In the genomic region with DNA sequence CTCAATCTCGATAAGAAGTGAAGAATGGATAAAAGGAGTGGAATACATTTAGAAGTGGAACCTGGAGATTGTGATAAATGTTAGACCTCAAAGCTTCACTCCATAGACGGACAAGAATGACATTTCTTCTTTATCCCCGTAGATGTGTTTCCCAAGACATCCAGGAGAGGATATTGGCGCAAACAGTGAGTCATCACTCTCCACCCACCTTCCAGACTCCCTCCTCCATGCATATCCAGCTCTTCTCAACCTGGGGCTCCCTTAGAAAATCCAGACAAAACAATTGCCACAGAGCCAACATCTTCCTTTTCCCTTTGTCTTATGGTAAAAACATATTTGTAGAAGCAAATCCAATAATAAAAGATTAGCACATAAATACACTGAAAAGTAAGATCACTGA, we compare ENCODE assay signal across 17 cellular contexts.
DNase-seq lines count a peak whose midpoint lies in the region; TF ChIP-seq lines count a peak whose summit lies in the region.
"Had no signal": no experiment of that assay in that cellular context is flagged by ENCODE, and none has a peak within 500 bp of the region (broad histone marks: within the 10 kb centered on the region; RNA-seq: fewer than 3 reads in every experiment).

No MANE protein-coding gene starts in this region.

- no peaks in the 10 kb centered on the region for H4K20me1 ChIP-seq in mammary epithelial cell (ENCODE audit: insufficient read depth, low read length)

- peaks cover 4% of the 10 kb centered on the region for H3K4me1 Mint-ChIP-seq in type B pancreatic cell (ENCODE audit: unreplicated experiment)

- H3K36me3 Mint-ChIP-seq in type B pancreatic cell = no peaks in the 10 kb centered on the region

- WGBS in mammary epithelial cell (ENCODE audit: low coverage, missing lambda C conversion rate) = 69% methylated on average over 4 of the region's 4 CpGs

- no peaks in the 10 kb centered on the region for H3K27me3 ChIP-seq in mammary epithelial cell (ENCODE audit: insufficient read depth, low read length)

- no TSS peak for BruUV-seq in mammary epithelial cell (replicated peaks; lab: Mats Ljungman, UMichigan)

- no peak overlapping the region for H2AFZ ChIP-seq in mammary epithelial cell (ENCODE audit: low read depth, low read length)

- no peaks in the 10 kb centered on the region for H3K36me3 ChIP-seq in mammary epithelial cell (ENCODE audit: insufficient read depth, low read length)

- no peak overlapping the region for H3K27ac Mint-ChIP-seq in type B pancreatic cell
- H3K27ac Mint-ChIP-seq: CD4-positive, alpha-beta T cell; H9 had no signal

- H3K4me3 Mint-ChIP-seq in type B pancreatic cell = no peak overlapping the region
- H3K4me3 Mint-ChIP-seq: CD4-positive, alpha-beta T cell; H9 had no signal

- no peaks in the 10 kb centered on the region for H3K79me2 ChIP-seq in mammary epithelial cell (ENCODE audit: insufficient read depth, low read length)

- DNase-seq in NCI-H510A treated with DMSO at 0.1 percent for 48 hours (lab: John Stamatoyannopoulos, UW) (peak; percentile 50), NCI-H510A (lab: John Stamatoyannopoulos, UW) (no peak), head of caudate nucleus (peak in 23 of 42 donors; percentile 3 to 59 (median 18)), type B pancreatic cell (ENCODE audit: extremely low spot score, unreplicated experiment) (peak; percentile 2), mammary epithelial cell (no peak), NCI-H446 (lab: John Stamatoyannopoulos, UW) (no peak)
- DNase-seq in central memory CD4-positive, alpha-beta T cell = no peak
- DNase-seq: AML-193; Caco-2; CD4-positive, alpha-beta T cell; DMS153; DMS79; GDM1; H9 had no signal

- intact Hi-C loops in head of caudate nucleus (cut with DNase I) (no loop called here), mammary epithelial cell (cut with micrococcal nuclease) (no loop called here)

- H3K9me3 ChIP-seq in mammary epithelial cell (replicated peaks; ENCODE audit: insufficient read depth, low read length) = peaks cover 50% of the 10 kb centered on the region
- H3K9me3 ChIP-seq: A549, Caco-2 had no signal

- no peaks in the 10 kb centered on the region for H3K4me1 ChIP-seq in mammary epithelial cell (ENCODE audit: insufficient read depth, low read length)
- H3K4me1 ChIP-seq: A549, Caco-2 had no signal

- no peaks in the 10 kb centered on the region for H3K9me3 Mint-ChIP-seq in type B pancreatic cell
- H3K9me3 Mint-ChIP-seq: H9 had no signal

- TF ChIP-seq CTCF in type B pancreatic cell (conservative IDR thresholded peaks at IDR 0.05) (no peak), mammary epithelial cell (conservative IDR thresholded peaks at IDR 0.05 in 1 of 2, IDR thresholded peaks at IDR 0.05 in 1 of 2; ENCODE audit: extremely low read depth in 1 of 2, insufficient read depth in 1 of 2, low read depth in 1 of 2, low read length in 2 of 2) (no peak)

- in situ Hi-C loops in mammary epithelial cell (cut with MboI; ENCODE audit: low sequenced_read_pairs in 2 of 2) = no loop called here

- H3K9ac ChIP-seq in mammary epithelial cell (ENCODE audit: insufficient read depth, low read length) = no peak overlapping the region

- CTCF ChIA-PET in mammary epithelial cell (lab: Charles Lee; ENCODE audit: low non-redundant PET) = no interaction called here

- H3K27me3 Mint-ChIP-seq in type B pancreatic cell = peaks cover 3% of the 10 kb centered on the region
- H3K27me3 Mint-ChIP-seq: CD4-positive, alpha-beta T cell had no signal

- no peak overlapping the region for H3K27ac ChIP-seq in mammary epithelial cell (ENCODE audit: insufficient read depth, low read depth, low read length)
- H3K27ac ChIP-seq: 22Rv1, A549, C4-2B had no signal

- H3K4me2 ChIP-seq in mammary epithelial cell (ENCODE audit: insufficient read depth, low read depth, low read length) = no peak overlapping the region
- H3K4me2 ChIP-seq: A549 had no signal

- dilution Hi-C loops in mammary epithelial cell (cut with HindIII; ENCODE audit: low sequenced_read_pairs) = no loop called here

- H3K4me3 ChIP-seq in mammary epithelial cell (replicated peaks in 1 of 3; ENCODE audit: insufficient read depth in 1 of 3, low read depth in 2 of 3, low read length in 3 of 3) = no peak overlapping the region
- H3K4me3 ChIP-seq: A549 had no signal

Comparison
In these comparisons a context has a peak if more than half of its experiments do, and no peak if none do; other contexts are left out.
1. DNase-seq: peak in NCI-H510A treated with DMSO at 0.1 percent for 48 hours (single experiment), head of caudate nucleus (23 of 42) and type B pancreatic cell (single experiment); none in NCI-H510A (single experiment), mammary epithelial cell (single experiment), NCI-H446 (0 of 2) and central memory CD4-positive, alpha-beta T cell (single experiment).